In genomic region chr19:49073514-49074378, GRCh38 we compare ENCODE assay signal across 9 cellular contexts. TPM values are rescaled to one million over a fixed set of nuclear protein-coding genes. Genes with fewer than 3 reads are reported as not detected.
DNase-seq lines count a peak whose midpoint lies in the region; ATAC-seq and TF ChIP-seq lines count a peak whose summit lies in the region.
"Had no signal": no experiment of that assay in that cellular context is flagged by ENCODE, and none has a peak within 500 bp of the region (broad histone marks: within the 10 kb centered on the region; RNA-seq: fewer than 3 reads in every experiment).

No MANE protein-coding gene starts in this region.

- TF ChIP-seq CTCF in BE2C (IDR thresholded peaks at IDR 0.05; ENCODE audit: low read depth, low read length) (peak; percentile 54), left ventricle myocardium inferior (IDR thresholded peaks at IDR 0.05; ENCODE audit: borderline replicate concordance) (peak; percentile 19)

- no peak overlapping the region for H3K27ac ChIP-seq in left ventricle myocardium inferior (replicated peaks)
- H3K27ac ChIP-seq: sigmoid colon had no signal

- H3K4me1 ChIP-seq in BE2C (no peaks in the 10 kb centered on the region), HAP-1 (no peaks in the 10 kb centered on the region; the same call in 1 of the 2 replicates), left ventricle myocardium inferior (peaks cover 6% of the 10 kb centered on the region)

- intact Hi-C loops in left ventricle myocardium inferior (cut with micrococcal nuclease): no loop called here

- in situ Hi-C loops in HAP-1 (cut with MboI; ENCODE audit: low sequenced_read_pairs) (no loop called here), SK-MEL-5 (cut with HindIII; ENCODE audit: low pct_unique_long_range_greater_than_20kb, low sequenced_read_pairs) (no loop called here)

- H3K9me3 ChIP-seq in BE2C (no peaks in the 10 kb centered on the region), HAP-1 (no peaks in the 10 kb centered on the region), left ventricle myocardium inferior (replicated peaks) (no peaks in the 10 kb centered on the region)
- H3K9me3 ChIP-seq: sigmoid colon had no signal

- H3K27me3 ChIP-seq in BE2C (peaks cover 15% of the 10 kb centered on the region), HAP-1 (ENCODE audit: low read depth) (peaks cover 20% of the 10 kb centered on the region), left ventricle myocardium inferior (ENCODE audit: low read depth) (peaks cover 59% of the 10 kb centered on the region)

- H3K4me3 ChIP-seq in BE2C (ENCODE audit: low read depth, low read length) (no peak overlapping the region), HAP-1 (no peak overlapping the region), left ventricle myocardium inferior (no peak overlapping the region)
- H3K4me3 ChIP-seq: sigmoid colon had no signal

- ATAC-seq in HG03460 (IDR thresholded peaks at IDR 0.05; ENCODE audit: unreplicated experiment) (no peak), HG03571 (IDR thresholded peaks at IDR 0.05; ENCODE audit: unreplicated experiment) (no peak)

- H3K36me3 ChIP-seq in BE2C: no peaks in the 10 kb centered on the region
- H3K36me3 ChIP-seq in HAP-1 (replicated peaks): no peaks in the 10 kb centered on the region
- no peaks in the 10 kb centered on the region for H3K36me3 ChIP-seq in left ventricle myocardium inferior
- H3K36me3 ChIP-seq: sigmoid colon had no signal

- DNase-seq in BE2C (peak; percentile 63), HAP-1 (ENCODE audit: low spot score in 2 of 2) (peak; percentile 42 to 73), SK-MEL-5 (ENCODE audit: low read depth, low spot score) (peak; percentile 61), left ventricle myocardium inferior (no peak), NCI-H2107 treated with DMSO at 0.1 percent for 48 hours (lab: John Stamatoyannopoulos, UW; ENCODE audit: unreplicated experiment) (no peak), middle frontal gyrus (ENCODE audit: extremely low spot score, low spot score) (no peak)
- DNase-seq: sigmoid colon had no signal

RNA-seq across cellular contexts. Expression of gene KCNA7, which starts 1.2 kb away (rescaled TPM):
- not detected for polyA plus RNA-seq in BE2C (2012; ENCODE audit: insufficient read depth, insufficient read length, low read depth)
- total RNA-seq in SK-MEL-5 (2014; rRNA removed; shearing (Covaris generic)): 0.03 TPM in 2 replicates
- polyA plus RNA-seq in SK-MEL-5 (2015; cell fraction: cytosol; rRNA removed): 0.05 TPM in 1 of 2 replicates, not detected in the other
- polyA plus RNA-seq in SK-MEL-5 (2015; cell fraction: nucleus; rRNA removed): not detected in 2 replicates
- total RNA-seq in left ventricle myocardium inferior: 0.66 TPM
- total RNA-seq: sigmoid colon had no signal
- polyA plus RNA-seq: sigmoid colon had no signal

RNA-seq across cellular contexts. Expression of gene NTF4, which starts 9.1 kb away (rescaled TPM):
- polyA plus RNA-seq in BE2C (2012; ENCODE audit: insufficient read depth, insufficient read length, low read depth): not detected
- not detected in 2 replicates for total RNA-seq in SK-MEL-5 (2014; rRNA removed; shearing (Covaris generic))
- not detected in 2 replicates for polyA plus RNA-seq in SK-MEL-5 (2015; cell fraction: cytosol; rRNA removed)
- not detected in 2 replicates for polyA plus RNA-seq in SK-MEL-5 (2015; cell fraction: nucleus; rRNA removed)
- total RNA-seq in left ventricle myocardium inferior: not detected
- total RNA-seq: sigmoid colon had no signal
- polyA plus RNA-seq: sigmoid colon had no signal

RNA-seq across cellular contexts. Expression of gene SNRNP70, which starts 11.5 kb away (rescaled TPM):
- polyA plus RNA-seq in BE2C (2012; ENCODE audit: insufficient read depth, insufficient read length, low read depth): 206 TPM
- 141 and 179 TPM in 2 replicates for total RNA-seq in SK-MEL-5 (2014; rRNA removed; shearing (Covaris generic))
- polyA plus RNA-seq in SK-MEL-5 (2015; cell fraction: cytosol; rRNA removed): 189 and 276 TPM in 2 replicates
- 1,879 and 2,064 TPM in 2 replicates for polyA plus RNA-seq in SK-MEL-5 (2015; cell fraction: nucleus; rRNA removed)
- 115 TPM for total RNA-seq in left ventricle myocardium inferior

RNA-seq across cellular contexts. Expression of gene CGB7, which starts 16.2 kb away (rescaled TPM):
- not detected for polyA plus RNA-seq in BE2C (2012; ENCODE audit: insufficient read depth, insufficient read length, low read depth)
- not detected in 2 replicates for total RNA-seq in SK-MEL-5 (2014; rRNA removed; shearing (Covaris generic))
- polyA plus RNA-seq in SK-MEL-5 (2015; cell fraction: cytosol; rRNA removed): not detected in 2 replicates
- not detected in 2 replicates for polyA plus RNA-seq in SK-MEL-5 (2015; cell fraction: nucleus; rRNA removed)
- not detected for total RNA-seq in left ventricle myocardium inferior
- total RNA-seq: sigmoid colon had no signal

RNA-seq across cellular contexts. Expression of gene CGB8, which starts 24.8 kb away (rescaled TPM):
- polyA plus RNA-seq in BE2C (2012; ENCODE audit: insufficient read depth, insufficient read length, low read depth): not detected
- total RNA-seq in SK-MEL-5 (2014; rRNA removed; shearing (Covaris generic)): not detected in 2 replicates
- polyA plus RNA-seq in SK-MEL-5 (2015; cell fraction: cytosol; rRNA removed): not detected in 2 replicates
- polyA plus RNA-seq in SK-MEL-5 (2015; cell fraction: nucleus; rRNA removed): not detected in 2 replicates
- not detected for total RNA-seq in left ventricle myocardium inferior
- total RNA-seq: sigmoid colon had no signal
- polyA plus RNA-seq: sigmoid colon had no signal

Comparison
In these comparisons a context has a peak if more than half of its experiments do, and no peak if none do; other contexts are left out.
1. DNase-seq: peak in BE2C (single experiment), HAP-1 (2 of 2) and SK-MEL-5 (single experiment); none in left ventricle myocardium inferior (single experiment), NCI-H2107 treated with DMSO at 0.1 percent for 48 hours (single experiment) and middle frontal gyrus (single experiment).